Comparison of ENCODE assay signal across 11 cellular contexts in the genomic region with DNA sequence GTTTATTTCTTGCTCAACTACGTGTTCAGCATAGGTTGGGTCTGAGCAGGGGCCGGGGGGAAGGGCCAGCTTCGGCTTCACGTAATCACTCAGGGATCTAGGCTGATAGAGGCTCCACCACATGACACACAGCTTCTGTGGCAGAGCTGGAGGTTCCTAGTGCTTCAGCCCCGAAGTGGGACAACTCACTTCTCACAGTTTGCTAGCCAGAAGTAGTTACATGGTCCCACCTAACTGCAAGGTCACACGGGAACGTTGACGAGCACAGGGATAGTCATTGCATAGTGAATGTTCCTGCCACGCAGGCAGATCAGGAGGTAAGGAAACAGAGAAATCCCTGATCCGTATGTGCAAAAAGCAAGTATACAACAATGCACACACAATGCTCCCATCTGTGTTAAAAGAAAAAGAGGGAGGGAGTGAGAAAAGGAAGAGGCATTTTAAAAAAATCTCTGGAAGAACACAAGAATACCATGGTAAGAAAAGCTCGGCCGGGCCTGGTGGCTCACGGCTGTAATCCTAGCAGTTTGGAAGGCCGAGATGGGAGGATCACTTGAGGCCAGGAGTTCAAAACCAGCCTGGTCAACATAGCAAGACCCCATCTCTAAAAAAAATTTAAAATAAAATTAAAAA. TPM values are rescaled to one million over a fixed set of nuclear protein-coding genes. Genes with fewer than 3 reads are reported as not detected.
DNase-seq lines count a peak whose midpoint lies in the region; ATAC-seq, FAIRE-seq and TF ChIP-seq lines count a peak whose summit lies in the region.
"Had no signal": no experiment of that assay in that cellular context is flagged by ENCODE, and none has a peak within 500 bp of the region (broad histone marks: within the 10 kb centered on the region; RNA-seq: fewer than 3 reads in every experiment).

No MANE protein-coding gene starts in this region.

- H3K9ac ChIP-seq in H1 (replicated peaks in 1 of 4; ENCODE audit: extremely low read depth in 1 of 4, low read depth in 3 of 4, low read length in 3 of 4) (0 out of 7 replicates have a peak overlapping the region, but pooled peaks of 1 of the 4 experiments have one; percentile 39), mesenchymal stem cell (ENCODE audit: low read length) (peak overlapping the region; percentile 78)

- H3K56ac ChIP-seq in H1 (replicated peaks; ENCODE audit: insufficient read length, low read depth, low read length): no peak overlapping the region

- H4K8ac ChIP-seq in H1 (ENCODE audit: extremely low read depth, insufficient read depth, low read length): peak overlapping the region; percentile 19; the same call in 1 of the 2 replicates
- H4K8ac ChIP-seq in mesenchymal stem cell (ENCODE audit: low read length): no peak overlapping the region

- H3K4me1 ChIP-seq in H1 (replicated peaks in 1 of 4; ENCODE audit: control insufficient read depth in 3 of 4, insufficient read depth in 4 of 4, low read length in 3 of 4) (peaks cover 0 to 2% (median 1%) of the 10 kb centered on the region in 4 experiments; a peak in 2 of 7 replicates), mesenchymal stem cell (ENCODE audit: control insufficient read depth, insufficient read depth, low read depth, low read length) (peaks cover 7% of the 10 kb centered on the region)

- H3K27ac ChIP-seq in H1 (ENCODE audit: low read depth, low read length) (no peak overlapping the region), mesenchymal stem cell (ENCODE audit: low read length, poor library complexity, severe bottlenecking) (no peak overlapping the region)

- H4K5ac ChIP-seq in H1 (ENCODE audit: insufficient read length, low read depth, low read length): no peak overlapping the region

- peaks cover 0 to 2% (median 0%) of the 10 kb centered on the region in 4 experiments; a peak in 1 of 8 replicates for H3K36me3 ChIP-seq in H1 (ENCODE audit: control insufficient read depth in 2 of 4, insufficient read depth in 4 of 4, low read length in 3 of 4)
- no peaks in the 10 kb centered on the region for H3K36me3 ChIP-seq in mesenchymal stem cell (ENCODE audit: control insufficient read depth in 1 of 2, insufficient read depth in 2 of 2, low read depth in 1 of 2, low read length in 2 of 2)

- peak; percentile 64 for DNase-seq in AG10803 (ENCODE audit: low read depth)
- DNase-seq in NOMO-1 (lab: John Stamatoyannopoulos, UW; ENCODE audit: unreplicated experiment in 2 of 2): peak; percentile 72 to 75
- DNase-seq in H1 (ENCODE audit: low read depth in 1 of 2, low spot score in 2 of 2): no peak
- DNase-seq in mesenchymal stem cell: no peak
- DNase-seq in iPS-NIHi11 (ENCODE audit: low spot score): no peak
- DNase-seq: activated T-cell treated with anti-CD3 and anti-CD28 coated beads, Interleukin-2, amount 50 U/mL, for 72 hours; NCI-H1092 treated with DMSO at 0.1 percent for 48 hours; T-helper 2 cell had no signal

- 0 out of 2 replicates have a peak overlapping the region, but pooled peaks have one; percentile 38 for H3K18ac ChIP-seq in H1 (ENCODE audit: extremely low read depth, low read length)
- H3K18ac ChIP-seq in mesenchymal stem cell (ENCODE audit: low read depth in 1 of 2, low read length in 2 of 2): no peak overlapping the region

- no peak overlapping the region for H2AFZ ChIP-seq in H1 (ENCODE audit: low read length)
- H2AFZ ChIP-seq in mesenchymal stem cell (ENCODE audit: low read depth, low read length): no peak overlapping the region

- H2BK5ac ChIP-seq in H1 (ENCODE audit: low read depth, low read length) (peak overlapping the region; percentile 26; the same call in 1 of the 2 replicates), mesenchymal stem cell (ENCODE audit: low read depth, low read length, poor library complexity, severe bottlenecking) (no peak overlapping the region)

- no peak for FAIRE-seq in H1 (lab: Jason Lieb, UNC)

- H3K4me3 ChIP-seq in AG10803 (ENCODE audit: low read length) (no peak overlapping the region), H1 (ENCODE audit: extremely low read depth in 1 of 4, insufficient read depth in 2 of 4, low read depth in 3 of 4, low read length in 4 of 4) (no peak overlapping the region), mesenchymal stem cell (ENCODE audit: insufficient read depth in 1 of 2, low read depth in 1 of 2, low read length in 2 of 2) (peak overlapping the region in 1 of 2 experiments; percentile 59)

- H3K9me3 ChIP-seq in H1 (ENCODE audit: insufficient read depth in 2 of 2, low read depth in 1 of 2, low read length in 1 of 2) (no peaks in the 10 kb centered on the region), mesenchymal stem cell (ENCODE audit: control insufficient read depth, low read length) (no peaks in the 10 kb centered on the region)

- TF ChIP-seq POLR2A in H1 (IDR thresholded peaks at IDR 0.05; ENCODE audit: control extremely low read depth in 1 of 2, low read depth in 2 of 2, low read length in 2 of 2): no peak

- peaks cover 4 to 93% of the 10 kb centered on the region in 2 experiments for H3K79me2 ChIP-seq in H1 (ENCODE audit: control insufficient read depth in 1 of 2, insufficient read depth in 2 of 2, low read length in 2 of 2)

- no peak overlapping the region for H3K4ac ChIP-seq in H1 (replicated peaks; ENCODE audit: insufficient read length, low read depth, low read length)
- no peak overlapping the region for H3K4ac ChIP-seq in mesenchymal stem cell (ENCODE audit: low read depth in 1 of 2, low read length in 2 of 2)

- ATAC-seq in GM18511 (IDR thresholded peaks at IDR 0.05; ENCODE audit: unreplicated experiment) (no peak), HG03378 (IDR thresholded peaks at IDR 0.05; ENCODE audit: unreplicated experiment) (no peak), GM18907 (IDR thresholded peaks at IDR 0.05; ENCODE audit: unreplicated experiment) (no peak)
- ATAC-seq: activated T-cell treated with anti-CD3 and anti-CD28 coated beads, Interleukin-2, amount 50 U/mL, for 72 hours had no signal

- CTCF ChIA-PET in H1 (lab: Charles Lee; ENCODE audit: partially characterized antibody): interaction anchor here (0.6 to 1.1 kb wide), 2 partner anchors 12 to 90 kb away, joined by 3 read pairs; no protein-coding TSS in a partner anchor

- H2BK15ac ChIP-seq in H1 (ENCODE audit: low read length) (no peak overlapping the region), mesenchymal stem cell (ENCODE audit: low read depth, poor library complexity, severe bottlenecking) (no peak overlapping the region)

- H3K23me2 ChIP-seq in H1 (ENCODE audit: low read depth, low read length): no peaks in the 10 kb centered on the region

- no peak overlapping the region for H3K23ac ChIP-seq in H1 (ENCODE audit: insufficient read length)
- no peak overlapping the region for H3K23ac ChIP-seq in mesenchymal stem cell (ENCODE audit: low read length in 2 of 2)

- WGBS in H1 (ENCODE audit: extremely low coverage in 1 of 2, insufficient coverage in 1 of 2, insufficient read length in 1 of 2, insufficient replicate concordance in 2 of 2, low coverage in 1 of 2, low lambda C conversion rate in 2 of 2, missing lambda C conversion rate in 1 of 2), 2 experiments: 79% methylated on average over 14 of the region's 14 CpGs; no CpG with 5 or more reads in 1 of the 2 experiments
- WGBS in mesenchymal stem cell: 78% methylated on average over 13 of the region's 14 CpGs

- peaks cover 8% of the 10 kb centered on the region for H3K79me1 ChIP-seq in H1 (ENCODE audit: low read depth, low read length)
- peaks cover 6% of the 10 kb centered on the region for H3K79me1 ChIP-seq in mesenchymal stem cell (replicated peaks; ENCODE audit: low read length, poor library complexity, severe bottlenecking)

- 0 out of 2 replicates have a peak overlapping the region, but pooled peaks have one; percentile 71 for H2BK12ac ChIP-seq in H1 (ENCODE audit: low read depth, low read length)
- H2BK12ac ChIP-seq in mesenchymal stem cell (ENCODE audit: low read length in 2 of 2): no peak overlapping the region

- H4K91ac ChIP-seq in H1 (replicated peaks; ENCODE audit: insufficient read length, low read length) (no peak overlapping the region), mesenchymal stem cell (ENCODE audit: low read length) (no peak overlapping the region)

- no peak for TF ChIP-seq EP300 in H1 (IDR thresholded peaks at IDR 0.05; ENCODE audit: borderline replicate concordance in 1 of 2, low read depth in 2 of 2, low read length in 2 of 2)

- no peak overlapping the region for H3K14ac ChIP-seq in H1 (ENCODE audit: insufficient read length)
- no peak overlapping the region for H3K14ac ChIP-seq in mesenchymal stem cell (ENCODE audit: low read length in 2 of 2)

- H2BK20ac ChIP-seq in H1 (ENCODE audit: low read length): no peak overlapping the region

- POLR2A ChIA-PET in H1 (lab: Charles Lee; ENCODE audit: partially characterized antibody): interaction anchor here (1.3 to 1.9 kb wide), 4 partner anchors 9 to 15 kb away, joined by 3 to 7 read pairs (median 4); no protein-coding TSS in a partner anchor

- TF ChIP-seq CTCF in AG10803 (conservative IDR thresholded peaks at IDR 0.05; ENCODE audit: low read length): no peak
- no peak for TF ChIP-seq CTCF in H1 (IDR thresholded peaks at IDR 0.05; ENCODE audit: control extremely low read depth in 1 of 3, insufficient read depth in 1 of 3, low read depth in 1 of 3, low read length in 3 of 3)

- H3K27me3 ChIP-seq in H1 (replicated peaks in 1 of 4; ENCODE audit: control insufficient read depth in 3 of 4, extremely low read depth in 1 of 4, insufficient read depth in 3 of 4, low read length in 3 of 4): no peaks in the 10 kb centered on the region
- H3K27me3 ChIP-seq in mesenchymal stem cell (ENCODE audit: control insufficient read depth in 1 of 2, insufficient read depth in 1 of 2, low read length in 2 of 2): no peaks in the 10 kb centered on the region

- H3K4me2 ChIP-seq in H1 (ENCODE audit: insufficient read depth in 1 of 2, low read depth in 2 of 2, low read length in 2 of 2): peak overlapping the region in 1 of 2 experiments; percentile 4; a peak in 1 of 4 replicates
- H3K4me2 ChIP-seq in mesenchymal stem cell (ENCODE audit: low read length, poor library complexity, severe bottlenecking): no peak overlapping the region

- no peak overlapping the region for H2AK5ac ChIP-seq in H1 (ENCODE audit: low read depth, low read length)
- H2AK5ac ChIP-seq in mesenchymal stem cell (ENCODE audit: low read length, severe bottlenecking): no peak overlapping the region

- H4K20me1 ChIP-seq in H1 (replicated peaks in 1 of 2; ENCODE audit: control insufficient read depth in 1 of 2, insufficient read depth in 2 of 2, low read length in 2 of 2): peaks cover 8 to 20% of the 10 kb centered on the region in 2 experiments

- H2BK120ac ChIP-seq in H1 (replicated peaks; ENCODE audit: low read depth, low read length): no peak overlapping the region
- no peak overlapping the region for H2BK120ac ChIP-seq in mesenchymal stem cell (ENCODE audit: low read depth, low read length)

- TF ChIP-seq RAD21 in H1 (IDR thresholded peaks at IDR 0.05 in 1 of 2, conservative IDR thresholded peaks at IDR 0.05 in 1 of 2; ENCODE audit: low read depth in 2 of 2, low read length in 2 of 2): no peak

RNA-seq across cellular contexts. Expression of gene SMURF1, which starts 16.9 kb away (rescaled TPM):
- 23.5 and 24.5 TPM in 2 replicates for total RNA-seq in H1 (2021; fragmentation: NEBNext Ultra II Directional; extraction: Animal tissue kit (Norgen Biotek cat#: 25700))
- polyA plus RNA-seq in H1 (2011; rRNA removed): 9.6 and 11.0 TPM in 2 replicates
- polyA plus RNA-seq in H1 (2011; cell fraction: cytosol; rRNA removed): 10.2 TPM
- 19.1 TPM for polyA plus RNA-seq in H1 (2011; cell fraction: nucleus; rRNA removed)
- polyA plus RNA-seq in H1 (2012, experiment 1 of 2): 15.1 to 16.5 TPM (median 15.9 TPM) in 4 replicates
- 6.2 TPM for polyA plus RNA-seq in H1 (2012, experiment 2 of 2)
- 13.1 TPM for polyA plus RNA-seq in H1 (2013, experiment 1 of 2)
- polyA plus RNA-seq in H1 (2013, experiment 2 of 2): 12.0 TPM
- polyA minus RNA-seq in H1 (2011; rRNA and poly(A)+ RNA removed): 12.4 and 15.7 TPM in 2 replicates
- 6.5 TPM for polyA minus RNA-seq in H1 (2011; cell fraction: cytosol; rRNA and poly(A)+ RNA removed)
- polyA minus RNA-seq in H1 (2011; cell fraction: nucleus; rRNA and poly(A)+ RNA removed): 16.3 TPM
- polyA plus RNA-seq in mesenchymal stem cell (2013, experiment 1 of 2): 11.8 TPM
- polyA plus RNA-seq in mesenchymal stem cell (2013, experiment 2 of 2): 12.5 TPM

Comparison
In these comparisons a context has a peak if more than half of its experiments do, and no peak if none do; other contexts are left out.
1. DNase-seq: peak in AG10803 (single experiment) and NOMO-1 (2 of 2); none in H1 (0 of 2), mesenchymal stem cell (single experiment) and iPS-NIHi11 (single experiment).